ENCODE assay signal across 14 cellular contexts in genomic region chr2:145845207-145845894, GRCh38.
DNase-seq lines count a peak whose midpoint lies in the region; ATAC-seq, FAIRE-seq and TF ChIP-seq lines count a peak whose summit lies in the region.
"Had no signal": no experiment of that assay in that cellular context is flagged by ENCODE, and none has a peak within 500 bp of the region (broad histone marks: within the 10 kb centered on the region; RNA-seq: fewer than 3 reads in every experiment).

No MANE protein-coding gene starts in this region.

- no peaks in the 10 kb centered on the region for H3K79me2 ChIP-seq in DOHH2 (ENCODE audit: control insufficient read depth, low read length)
- H3K79me2 ChIP-seq in HepG2 (ENCODE audit: insufficient read depth, low read length): no peaks in the 10 kb centered on the region

- no peak overlapping the region for H3K9ac ChIP-seq in HepG2 (ENCODE audit: insufficient read depth, low read depth, low read length)

- no TSS peak for BruUV-seq in HepG2 (replicated peaks; lab: Mats Ljungman, UMichigan)

- no peak for TF ChIP-seq RAD21 in HepG2 (CRISPR knock-in tag; IDR thresholded peaks at IDR 0.05)

- no peaks in the 10 kb centered on the region for H3K9me2 ChIP-seq in DOHH2 (replicated peaks; ENCODE audit: control insufficient read depth, low read length)

- ATAC-seq in HepG2 (peak; percentile 74), HG03439 (IDR thresholded peaks at IDR 0.05; ENCODE audit: unreplicated experiment) (no peak), GM21786 (IDR thresholded peaks at IDR 0.05; ENCODE audit: unreplicated experiment) (no peak)
- ATAC-seq: T-helper 17 cell had no signal

- peaks cover 17% of the 10 kb centered on the region for H3K4me1 ChIP-seq in DOHH2 (ENCODE audit: control insufficient read depth, low read length)
- H3K4me1 ChIP-seq in HepG2 (ENCODE audit: insufficient read depth, low read length): peaks cover 42% of the 10 kb centered on the region

- H3K27me3 ChIP-seq in DOHH2 (ENCODE audit: control insufficient read depth, low read length): no peaks in the 10 kb centered on the region
- H3K27me3 ChIP-seq in HepG2 (ENCODE audit: control insufficient read depth in 1 of 2, insufficient read depth in 2 of 2, low read length in 2 of 2): no peaks in the 10 kb centered on the region
- H3K27me3 ChIP-seq: MG63 had no signal

- H3K4me3 ChIP-seq in DOHH2 (ENCODE audit: low read length): peak overlapping the region; percentile 23
- H3K4me3 ChIP-seq in HepG2 (replicated peaks in 1 of 3; ENCODE audit: insufficient read depth in 1 of 3, low read depth in 2 of 3, low read length in 3 of 3): no peak overlapping the region; a peak in 1 of 6 replicates
- H3K4me3 ChIP-seq: MG63 had no signal

- TF ChIP-seq CTCF in DOHH2 (IDR thresholded peaks at IDR 0.05; ENCODE audit: low read depth, low read length, poor library complexity, severe bottlenecking): no peak
- no peak for TF ChIP-seq CTCF in HepG2 (CRISPR knock-in tag; IDR thresholded peaks at IDR 0.05)

- peak overlapping the region; percentile 24 for H3K27ac ChIP-seq in DOHH2 (ENCODE audit: low read depth, low read length)
- H3K27ac ChIP-seq in HepG2 (ENCODE audit: extremely low read length, insufficient read depth, low read length): peak overlapping the region; percentile 17
- H3K27ac ChIP-seq: C4-2B had no signal

- TF ChIP-seq POLR2A in HepG2 (IDR thresholded peaks at IDR 0.05; ENCODE audit: insufficient read depth in 1 of 2, low read depth in 2 of 2, low read length in 2 of 2): no peak

- H3K36me3 ChIP-seq in DOHH2 (ENCODE audit: control insufficient read depth, low read length) (peaks cover 17% of the 10 kb centered on the region), HepG2 (replicated peaks in 1 of 2; ENCODE audit: control insufficient read depth in 1 of 2, insufficient read depth in 2 of 2, low read length in 2 of 2) (no peaks in the 10 kb centered on the region)
- H3K36me3 ChIP-seq: MG63 had no signal

- H4K20me1 ChIP-seq in DOHH2 (ENCODE audit: control insufficient read depth, insufficient read depth, low read depth, low read length): no peaks in the 10 kb centered on the region
- no peaks in the 10 kb centered on the region for H4K20me1 ChIP-seq in HepG2 (ENCODE audit: insufficient read depth, low read length)

- POLR2A ChIA-PET in HepG2 (lab: Yijun Ruan, JAX): interaction anchor here (1.1 to 1.3 kb wide), 3 partner anchors 22 to 84 kb away, joined by 3 to 4 read pairs (median 4); no protein-coding TSS in a partner anchor

- H3F3A ChIP-seq in DOHH2 (ENCODE audit: control insufficient read depth, insufficient read depth): no peaks in the 10 kb centered on the region

- in situ Hi-C loops in HepG2 (cut with HindIII; ENCODE audit: extremely low pct_ligation_motif_present, low pct_unique_long_range_greater_than_20kb): no loop called here

- DNase-seq in NCI-H187 (lab: John Stamatoyannopoulos, UW): peak; percentile 22 to 42
- DNase-seq in SHP77 treated with DMSO at 0.1 percent for 48 hours (lab: John Stamatoyannopoulos, UW): peak; percentile 67
- peak; percentile 41 for DNase-seq in HepG2 (ENCODE audit: low spot score)
- no peak for DNase-seq in stimulated activated naive CD4-positive, alpha-beta T cell (lab: John Stamatoyannopoulos, UW)
- DNase-seq in effector CD8-positive, alpha-beta T cell (lab: John Stamatoyannopoulos, UW): no peak
- DNase-seq: activated CD4-positive, alpha-beta T cell treated with anti-CD3 and anti-CD28 coated beads, Interleukin-2, amount 50 U/mL, for 48 hours; activated effector memory CD4-positive, alpha-beta T cell treated with anti-CD3 and anti-CD28 coated beads, Interleukin-2, amount 50 U/mL, for 16 hours; MG63; OCI-M1; T-helper 17 cell had no signal

- intact Hi-C loops in HepG2 (cut with micrococcal nuclease; ENCODE audit: unreplicated experiment): loop anchor here (1.0 to 5.0 kb wide), 2 partner anchors 22 to 68 kb away; no protein-coding TSS in a partner anchor

- CTCF ChIA-PET in HepG2 (lab: Yijun Ruan, JAX; ENCODE audit: low intra/inter-chr PET ratio, low total read pairs): interaction anchor here (0.6 kb wide), 1 partner anchor 83 kb away, joined by 4 read pairs; no protein-coding TSS in a partner anchor

- no peak overlapping the region for H2AFZ ChIP-seq in HepG2 (ENCODE audit: low read length)

- H3K4me2 ChIP-seq in DOHH2 (ENCODE audit: low read length) (peak overlapping the region; percentile 48), HepG2 (ENCODE audit: low read depth, low read length) (peak overlapping the region; percentile 42)

- TF ChIP-seq EP300 in HepG2 (IDR thresholded peaks at IDR 0.05; ENCODE audit: low read depth in 2 of 2, low read length in 2 of 2) (peak in 1 of 2 experiments; percentile 11; a peak in 1 of 4 replicates), HepG2 (CRISPR knock-in tag; IDR thresholded peaks at IDR 0.05; ENCODE audit: borderline replicate concordance) (no peak)

- FAIRE-seq in HepG2 (lab: Jason Lieb, UNC): no peak

- H3K9me3 ChIP-seq in DOHH2 (ENCODE audit: control insufficient read depth, insufficient read depth, low read length) (peaks cover 15% of the 10 kb centered on the region), HepG2 (ENCODE audit: low read length) (no peaks in the 10 kb centered on the region)
- H3K9me3 ChIP-seq: MG63 had no signal

- 36% methylated on average over 2 of the region's 2 CpGs for WGBS in HepG2 (ENCODE audit: low lambda C conversion rate)

TF ChIP-seq in HepG2, 621 proteins besides CTCF, POLR2A, EP300 and RAD21 (continues in another document):
- TF ChIP-seq AHDC1 (CRISPR knock-in tag; IDR thresholded peaks at IDR 0.05; ENCODE audit: borderline replicate concordance) (peak; percentile 26; the same call in 1 of the 2 replicates), SOX13 (IDR thresholded peaks at IDR 0.05) (no peak), SOX13 (CRISPR knock-in tag; conservative IDR thresholded peaks at IDR 0.05 in 1 of 2, IDR thresholded peaks at IDR 0.05 in 1 of 2) (peak in 1 of 2 experiments; percentile 27; a peak in 1 of 4 replicates), ZNF724P (CRISPR knock-in tag; IDR thresholded peaks at IDR 0.05; ENCODE audit: borderline replicate concordance) (no peak), POGZ (CRISPR knock-in tag; IDR thresholded peaks at IDR 0.05) (peak; percentile 52), ZFP36L1 (CRISPR knock-in tag; IDR thresholded peaks at IDR 0.05) (peak; percentile 22; the same call in 1 of the 2 replicates), CREB1 (IDR thresholded peaks at IDR 0.05) (no peak), CREB1 (CRISPR knock-in tag; IDR thresholded peaks at IDR 0.05) (0 out of 2 replicates have a peak, but pooled peaks have one; percentile 15), FOXA1 (IDR thresholded peaks at IDR 0.05) (peak; percentile 91), FOXA1 (CRISPR knock-in tag; IDR thresholded peaks at IDR 0.05) (0 out of 2 replicates have a peak, but pooled peaks have one; percentile 11), GLMP (CRISPR knock-in tag; IDR thresholded peaks at IDR 0.05; ENCODE audit: borderline replicate concordance) (no peak)

Comparison
In these comparisons a context has a peak if more than half of its experiments do, and no peak if none do; other contexts are left out.
1. DNase-seq: peak in NCI-H187 (2 of 2), SHP77 treated with DMSO at 0.1 percent for 48 hours (single experiment) and HepG2 (single experiment); none in stimulated activated naive CD4-positive, alpha-beta T cell (0 of 6) and effector CD8-positive, alpha-beta T cell (single experiment).